24 cellular contexts compared by ENCODE assay signal in the genomic region with DNA sequence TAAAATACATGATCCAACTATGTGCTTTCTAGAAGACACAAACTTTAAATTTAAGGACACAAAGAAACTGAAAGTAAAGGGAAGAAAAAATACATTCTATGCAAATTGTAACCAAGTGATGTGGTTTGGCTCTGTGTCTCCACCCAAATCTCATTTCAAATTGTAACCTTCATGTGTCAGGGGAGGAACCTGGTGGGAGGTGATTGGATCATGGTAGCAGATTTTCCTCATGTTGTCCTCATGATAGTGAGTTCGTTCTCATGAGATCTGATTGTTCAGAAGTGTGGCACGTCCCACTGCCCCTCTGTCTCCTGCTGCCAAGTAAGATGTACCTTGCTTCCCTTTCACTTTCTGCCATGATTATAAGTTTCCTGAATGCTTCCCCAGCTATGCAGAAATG. TPM values are rescaled to one million over a fixed set of nuclear protein-coding genes. Genes with fewer than 3 reads are reported as not detected.
A peak's percentile ranks its signal among the peaks of the same experiment; 100 is the strongest.
DNase-seq lines count a peak whose midpoint lies in the region; ATAC-seq and TF ChIP-seq lines count a peak whose summit lies in the region.
"Had no signal": no experiment of that assay in that cellular context is flagged by ENCODE, and none has a peak within 500 bp of the region (broad histone marks: within the 10 kb centered on the region; RNA-seq: fewer than 3 reads in every experiment).

No MANE protein-coding gene starts in this region.

- CTCF ChIA-PET in activated B cell treated with CpG ODN at 0.5 μM for 24 hours (lab: Charles Lee), result no interaction called here

- ATAC-seq in activated T-cell treated with anti-CD3 and anti-CD28 coated beads, Interleukin-2, amount 50 U/mL, for 4 hours, result peak; percentile 41 to 43
- no peak for ATAC-seq in GM23338
- ATAC-seq in activated B cell treated with CpG ODN at 0.5 μM for 24 hours (ENCODE audit: low read depth), result no peak
- peak in 1 of 2 donors; percentile 57 for ATAC-seq in naive B cell (ENCODE audit: low read depth in 2 of 2)
- no peak for ATAC-seq in HG03442 (IDR thresholded peaks at IDR 0.05; ENCODE audit: unreplicated experiment)
- ATAC-seq: heart left ventricle, right cardiac atrium had no signal

- TF ChIP-seq CTCF in GM23338 (conservative IDR thresholded peaks at IDR 0.05; ENCODE audit: low read depth in 2 of 2) (no peak), activated B cell treated with CpG ODN at 0.5 μM for 24 hours (IDR thresholded peaks at IDR 0.05) (no peak)

- peaks cover 17% of the 10 kb centered on the region for H3K4me1 Mint-ChIP-seq in activated T-cell treated with anti-CD3 and anti-CD28 coated beads, Interleukin-2, amount 50 U/mL, for 4 hours (ENCODE audit: low read depth)
- H3K4me1 Mint-ChIP-seq in GM23338 (no peaks in the 10 kb centered on the region), activated B cell treated with CpG ODN at 0.5 μM for 24 hours (peaks cover 18% of the 10 kb centered on the region), naive B cell (peaks cover 11 to 25% (median 24%) of the 10 kb centered on the region in 3 donors)

- H3K36me3 ChIP-seq in GM23338 (ENCODE audit: insufficient read depth), result no peaks in the 10 kb centered on the region
- H3K36me3 ChIP-seq: brain microvascular endothelial cell, colonic mucosa, heart left ventricle, left ventricle myocardium inferior, WERI-Rb-1 had no signal

- 0 out of 2 replicates have a peak, but pooled peaks cover 3% of the 10 kb centered on the region for H3K9me2 ChIP-seq in GM23338 (ENCODE audit: insufficient read depth)

- POLR2A ChIA-PET in activated B cell treated with CpG ODN at 0.5 μM for 24 hours (lab: Charles Lee), result no interaction called here

- peaks cover 4% of the 10 kb centered on the region for H3K9me3 Mint-ChIP-seq in activated T-cell treated with anti-CD3 and anti-CD28 coated beads, Interleukin-2, amount 50 U/mL, for 4 hours
- H3K9me3 Mint-ChIP-seq in GM23338 (peaks cover 47% of the 10 kb centered on the region), activated B cell treated with CpG ODN at 0.5 μM for 24 hours (peaks cover 6% of the 10 kb centered on the region), naive B cell (peaks cover 4 to 30% (median 20%) of the 10 kb centered on the region in 7 donors)

- no peaks in the 10 kb centered on the region for H3K79me2 ChIP-seq in GM23338 (replicated peaks; ENCODE audit: insufficient read depth)

- 0 out of 2 replicates have a peak overlapping the region, but pooled peaks have one; percentile 47 for H2AFZ ChIP-seq in GM23338

- H3K4me1 ChIP-seq in GM23338 (ENCODE audit: insufficient read depth), result no peaks in the 10 kb centered on the region
- H3K4me1 ChIP-seq: colonic mucosa, heart left ventricle, left ventricle myocardium inferior had no signal

- peaks cover 15% of the 10 kb centered on the region for H3K27me3 Mint-ChIP-seq in activated T-cell treated with anti-CD3 and anti-CD28 coated beads, Interleukin-2, amount 50 U/mL, for 4 hours (ENCODE audit: low read depth)
- no peaks in the 10 kb centered on the region for H3K27me3 Mint-ChIP-seq in GM23338 (ENCODE audit: insufficient read depth, low read depth, poor library complexity)
- H3K27me3 Mint-ChIP-seq in activated B cell treated with CpG ODN at 0.5 μM for 24 hours, result peaks cover 4% of the 10 kb centered on the region
- peaks cover 7 to 22% (median 22%) of the 10 kb centered on the region in 3 donors for H3K27me3 Mint-ChIP-seq in naive B cell

- no peaks in the 10 kb centered on the region for H3F3A ChIP-seq in GM23338 (replicated peaks; ENCODE audit: low read depth)

- no peak overlapping the region for H3K4me3 ChIP-seq in GM23338
- H3K4me3 ChIP-seq: colonic mucosa, heart left ventricle, left ventricle myocardium inferior had no signal

- intact Hi-C loops in activated B cell treated with CpG ODN at 0.5 μM for 24 hours (cut with micrococcal nuclease), result no loop called here

- no peak for DNase-seq in activated T-cell treated with anti-CD3 and anti-CD28 coated beads, Interleukin-2, amount 50 U/mL, for 4 hours
- DNase-seq in activated T-cell treated with anti-CD3 and anti-CD28 coated beads for 4 hours (no peak), GM23338 (ENCODE audit: low spot score) (no peak), activated B cell treated with CpG ODN at 0.5 μM for 24 hours (no peak), naive B cell (peak; percentile 11), NCI-H510A treated with DMSO at 0.1 percent for 48 hours (lab: John Stamatoyannopoulos, UW) (no peak), NCI-H524 treated with DMSO at 0.1 percent for 48 hours (lab: John Stamatoyannopoulos, UW) (no peak)
- DNase-seq: brain microvascular endothelial cell, colonic mucosa, DMS79 treated with DMSO at 0.1 percent for 48 hours, heart left ventricle, KBM-7, left ventricle myocardium inferior, NCI-H1092, NCI-H2081 treated with DMSO at 0.1 percent for 48 hours, right cardiac atrium, Right ventricle myocardium superior, WERI-Rb-1 had no signal

- peak overlapping the region; percentile 57 for H3K4me3 Mint-ChIP-seq in activated T-cell treated with anti-CD3 and anti-CD28 coated beads, Interleukin-2, amount 50 U/mL, for 4 hours
- H3K4me3 Mint-ChIP-seq in GM23338 (no peak overlapping the region), activated B cell treated with CpG ODN at 0.5 μM for 24 hours (peak overlapping the region; percentile 36), naive B cell (peak overlapping the region in 6 of 8 donors; percentile 2 to 67 (median 52))

- no peaks in the 10 kb centered on the region for H3K27me3 ChIP-seq in GM23338 (ENCODE audit: insufficient read depth)
- H3K27me3 ChIP-seq: brain microvascular endothelial cell, colonic mucosa, heart left ventricle had no signal

- no peak overlapping the region for H3K27ac Mint-ChIP-seq in GM23338
- no peak overlapping the region for H3K27ac Mint-ChIP-seq in activated B cell treated with CpG ODN at 0.5 μM for 24 hours
- no peak overlapping the region for H3K27ac Mint-ChIP-seq in naive B cell

- H4K20me1 ChIP-seq in GM23338 (replicated peaks; ENCODE audit: insufficient read depth), result no peaks in the 10 kb centered on the region

- H3K36me3 Mint-ChIP-seq in activated T-cell treated with anti-CD3 and anti-CD28 coated beads, Interleukin-2, amount 50 U/mL, for 4 hours (ENCODE audit: insufficient read depth), result no peaks in the 10 kb centered on the region
- H3K36me3 Mint-ChIP-seq in GM23338 (ENCODE audit: low read depth), result no peaks in the 10 kb centered on the region
- peaks cover 2% of the 10 kb centered on the region for H3K36me3 Mint-ChIP-seq in activated B cell treated with CpG ODN at 0.5 μM for 24 hours (ENCODE audit: low read depth)
- H3K36me3 Mint-ChIP-seq in naive B cell, result peaks cover 0 to 11% of the 10 kb centered on the region in 2 donors

- no peak overlapping the region for H3K4me2 ChIP-seq in GM23338

- H3K27ac ChIP-seq in GM23338 (ENCODE audit: low read depth), result no peak overlapping the region
- H3K27ac ChIP-seq: brain microvascular endothelial cell, colonic mucosa, heart left ventricle, left ventricle myocardium inferior, WERI-Rb-1 had no signal

TF ChIP-seq in GM23338, 12 proteins besides CTCF, POLR2A, EP300 and RAD21:
- TF ChIP-seq NANOG (IDR thresholded peaks at IDR 0.05; ENCODE audit: borderline replicate concordance) (no peak), POLR2AphosphoS5 (IDR thresholded peaks at IDR 0.05; ENCODE audit: low read depth) (no peak)

RNA-seq across cellular contexts. Expression of a gene that starts 15.0 kb away (rescaled TPM):
- not detected for total RNA-seq in activated T-cell treated with anti-CD3 and anti-CD28 coated beads, Interleukin-2, amount 50 U/mL, for 4 hours
- total RNA-seq in GM23338 (2014; rRNA removed; shearing (Covaris generic)), result not detected in 2 replicates
- polyA plus RNA-seq in GM23338 (2016; fragmentation: Nextera tagmentation; extraction: Ambion mirVana), result not detected in 2 replicates
- not detected in 2 replicates for total RNA-seq in activated B cell treated with CpG ODN at 0.5 μM for 24 hours
- polyA plus RNA-seq in naive B cell (ENCODE audit: low read depth in 6 of 6), result not detected
- total RNA-seq: colonic mucosa; heart left ventricle; left ventricle myocardium inferior; NCI-H460; osteocyte; right cardiac atrium; Right ventricle myocardium superior; T-helper 1 cell treated with Interleukin-12 subunit alpha and Interleukin-12 subunit beta and Interleukin-4 antibody, amounts not matched to agents 30 ng/mL and 1 ng/mL, for 36 hours had no signal
- polyA plus RNA-seq: AG04450, heart left ventricle, right cardiac atrium had no signal

RNA-seq across cellular contexts. Expression of a gene that starts 25.2 kb away (rescaled TPM):
- not detected for total RNA-seq in activated T-cell treated with anti-CD3 and anti-CD28 coated beads, Interleukin-2, amount 50 U/mL, for 4 hours
- total RNA-seq in GM23338 (2014; rRNA removed; shearing (Covaris generic)), result not detected in 2 replicates
- polyA plus RNA-seq in GM23338 (2016; fragmentation: Nextera tagmentation; extraction: Ambion mirVana) (not detected in 2 replicates), naive B cell (ENCODE audit: low read depth in 6 of 6) (not detected)
- total RNA-seq in activated B cell treated with CpG ODN at 0.5 μM for 24 hours, result not detected in 2 replicates
- total RNA-seq: colonic mucosa; heart left ventricle; left ventricle myocardium inferior; NCI-H460; osteocyte; right cardiac atrium; Right ventricle myocardium superior; T-helper 1 cell treated with Interleukin-12 subunit alpha and Interleukin-12 subunit beta and Interleukin-4 antibody, amounts not matched to agents 30 ng/mL and 1 ng/mL, for 36 hours had no signal
- polyA plus RNA-seq: AG04450, heart left ventricle, right cardiac atrium, thymus had no signal

Comparison
In these comparisons a context has a peak if more than half of its experiments do, and no peak if none do; other contexts are left out.
1. ATAC-seq: peak in activated T-cell treated with anti-CD3 and anti-CD28 coated beads, Interleukin-2, amount 50 U/mL, for 4 hours (2 of 2); none in GM23338 (single experiment), activated B cell treated with CpG ODN at 0.5 μM for 24 hours (single experiment) and HG03442 (single experiment).